In the genomic region with DNA sequence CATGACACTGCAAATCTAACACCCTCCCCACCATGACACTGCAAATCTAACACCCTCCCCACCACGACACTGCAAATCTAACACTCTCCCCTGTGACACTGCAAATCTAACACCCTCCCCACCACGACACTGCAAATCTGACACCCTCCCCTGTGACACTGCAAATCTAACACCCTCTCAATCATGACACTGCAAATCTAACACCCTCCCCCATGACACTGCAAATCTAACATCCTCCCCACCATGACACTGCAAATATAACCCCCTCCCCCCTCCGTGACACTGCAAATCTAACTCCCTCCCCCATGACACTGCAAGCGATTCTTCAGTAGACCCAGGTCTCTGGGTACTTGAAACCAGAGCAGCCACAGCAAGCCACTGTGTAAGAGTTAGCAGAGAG, we compare ENCODE assay signal across 22 cellular contexts.
DNase-seq lines count a peak whose midpoint lies in the region; ATAC-seq, FAIRE-seq and TF ChIP-seq lines count a peak whose summit lies in the region.
"Had no signal": no experiment of that assay in that cellular context is flagged by ENCODE, and none has a peak within 500 bp of the region (broad histone marks: within the 10 kb centered on the region; RNA-seq: fewer than 3 reads in every experiment).

No MANE protein-coding gene starts in this region.

- TF ChIP-seq CTCF in A549 (IDR thresholded peaks at IDR 0.05) = no peak
- no peak for TF ChIP-seq CTCF in K562 (IDR thresholded peaks at IDR 0.05 in 2 of 3, conservative IDR thresholded peaks at IDR 0.05 in 1 of 3; ENCODE audit: insufficient read depth in 2 of 3, low read depth in 1 of 3, low read length in 3 of 3)
- TF ChIP-seq CTCF in stomach (IDR thresholded peaks at IDR 0.05) = no peak

- H3K9ac ChIP-seq in K562 (ENCODE audit: insufficient read depth in 1 of 2, low read depth in 2 of 2, low read length in 2 of 2) = no peak overlapping the region
- H3K9ac ChIP-seq: BLaER1 treated with 17β-estradiol and CSF1 and Interleukin-3, amounts not matched to agents 10 nM and 100 nM had no signal

- TF ChIP-seq POLR2A in A549 (IDR thresholded peaks at IDR 0.05; ENCODE audit: low read length) (no peak), K562 (conservative IDR thresholded peaks at IDR 0.05) (no peak), stomach (IDR thresholded peaks at IDR 0.05) (no peak)

- H3K9me3 ChIP-seq in A549 = peaks cover 12% of the 10 kb centered on the region; the same call in 1 of the 3 replicates
- peaks cover 13% of the 10 kb centered on the region for H3K9me3 ChIP-seq in K562 (replicated peaks; ENCODE audit: control insufficient read depth, insufficient read depth, low read depth, low read length)
- H3K9me3 ChIP-seq in stomach = peaks cover 0 to 1% (median under 1%) of the 10 kb centered on the region in 4 donors
- H3K9me3 ChIP-seq: BE2C had no signal

- 64% methylated on average over 4 of the region's 4 CpGs for WGBS in A549 (ENCODE audit: missing lambda C conversion rate)
- 7% methylated on average over 4 of the region's 4 CpGs for WGBS in K562 (ENCODE audit: insufficient coverage, low coverage, missing lambda C conversion rate)
- 85 to 93% (median 88%) methylated on average over 2 to 4 of the region's 4 CpGs for WGBS in stomach, 5 donors

- DNase-seq in A549 (ENCODE audit: low read depth in 1 of 2, low spot score in 1 of 2) (no peak), CMK (ENCODE audit: low read depth) (peak; percentile 4), K562 (ENCODE audit: extremely low read depth in 1 of 4, low spot score in 3 of 4) (no peak), stomach (no peak)
- DNase-seq in central memory CD4-positive, alpha-beta T cell = no peak
- DNase-seq: ACHN; AML-193; BE2C; Calu3; CD4-positive, alpha-beta T cell; CD8-positive, alpha-beta memory T cell; COR-L47; DMS53; DMS79 treated with DMSO at 0.1 percent for 48 hours; GF-D8; H9 had no signal

- in situ Hi-C loops in K562 (cut with MboI) = no loop called here

- no TSS peak for BruUV-seq in K562 (replicated peaks; lab: Mats Ljungman, UMichigan)

- H3K27ac ChIP-seq in A549 = no peak overlapping the region
- no peak overlapping the region for H3K27ac ChIP-seq in K562 (ENCODE audit: extremely low read depth, low read depth, low read length)
- no peak overlapping the region for H3K27ac ChIP-seq in stomach

- TF ChIP-seq EP300 in A549 (IDR thresholded peaks at IDR 0.05) = no peak
- TF ChIP-seq EP300 in K562 (IDR thresholded peaks at IDR 0.05; ENCODE audit: low read length) = no peak
- TF ChIP-seq EP300 in stomach (IDR thresholded peaks at IDR 0.05) = no peak

- H3K36me3 ChIP-seq in K562 (ENCODE audit: control insufficient read depth, insufficient read depth, low read length) (no peaks in the 10 kb centered on the region), stomach (no peaks in the 10 kb centered on the region)
- H3K36me3 ChIP-seq: BE2C; BLaER1 treated with 17β-estradiol and CSF1 and Interleukin-3, amounts not matched to agents 10 nM and 100 nM had no signal

- POLR2A ChIA-PET in A549 (lab: Yijun Ruan, JAX) (no interaction called here), K562 (lab: Yijun Ruan, JAX) (no interaction called here)

- H3K79me2 ChIP-seq in K562 (ENCODE audit: control insufficient read depth, insufficient read depth, low read length) = no peaks in the 10 kb centered on the region

- H3K4me1 ChIP-seq in A549 (no peaks in the 10 kb centered on the region), K562 (replicated peaks in 1 of 2; ENCODE audit: control insufficient read depth in 2 of 2, insufficient read depth in 2 of 2, low read length in 2 of 2) (no peaks in the 10 kb centered on the region), stomach (no peaks in the 10 kb centered on the region)
- H3K4me1 ChIP-seq: BE2C had no signal

- no peak for ATAC-seq in A549
- ATAC-seq in K562 = no peak
- ATAC-seq in GM18868 (IDR thresholded peaks at IDR 0.05; ENCODE audit: unreplicated experiment) = no peak
- ATAC-seq: HCT116 had no signal

- no peaks in the 10 kb centered on the region for H4K20me1 ChIP-seq in K562 (replicated peaks; ENCODE audit: control insufficient read depth, insufficient read depth, low read length)
- H4K20me1 ChIP-seq: BLaER1 treated with 17β-estradiol and CSF1 and Interleukin-3, amounts not matched to agents 10 nM and 100 nM had no signal

- no peak for FAIRE-seq in A549 (lab: Jason Lieb, UNC)
- no peak for FAIRE-seq in K562 (lab: Jason Lieb, UNC)
- FAIRE-seq: A204.1, GM12891, GM18507 had no signal

- TF ChIP-seq RAD21 in A549 (conservative IDR thresholded peaks at IDR 0.05 in 1 of 2, IDR thresholded peaks at IDR 0.05 in 1 of 2) (no peak), K562 (CRISPR knock-in tag; conservative IDR thresholded peaks at IDR 0.05 in 1 of 2, IDR thresholded peaks at IDR 0.05 in 1 of 2) (no peak)

- H2AFZ ChIP-seq in K562 (ENCODE audit: low read depth, low read length) = no peak overlapping the region

- H3K9me1 ChIP-seq in K562 (ENCODE audit: control insufficient read depth, insufficient read depth, low read length) = no peaks in the 10 kb centered on the region

- H3K4me3 ChIP-seq in A549 (no peak overlapping the region), K562 (no peak overlapping the region), stomach (no peak overlapping the region)
- H3K4me3 ChIP-seq: BLaER1 treated with 17β-estradiol and CSF1 and Interleukin-3, amounts not matched to agents 10 nM and 100 nM had no signal

- CTCF ChIA-PET in A549 (lab: Yijun Ruan, JAX) = no interaction called here
- CTCF ChIA-PET in K562 (lab: Yijun Ruan, JAX; ENCODE audit: low intra/inter-chr PET ratio) = no interaction called here

- H3K27me3 ChIP-seq in K562 (ENCODE audit: control insufficient read depth in 2 of 2, insufficient read depth in 2 of 2, low read length in 2 of 2) = no peaks in the 10 kb centered on the region
- H3K27me3 ChIP-seq in stomach = no peaks in the 10 kb centered on the region
- H3K27me3 ChIP-seq: BE2C; BLaER1 treated with 17β-estradiol and CSF1 and Interleukin-3, amounts not matched to agents 10 nM and 100 nM had no signal

- H3K4me2 ChIP-seq in A549 = no peak overlapping the region
- H3K4me2 ChIP-seq in K562 (ENCODE audit: insufficient read depth, low read length) = no peak overlapping the region

- intact Hi-C loops in K562 (cut with micrococcal nuclease) = no loop called here
- intact Hi-C loops in stomach (cut with DNase I; ENCODE audit: low total_unique reads) = no loop called here

TF ChIP-seq in A549, 52 proteins besides CTCF, POLR2A, EP300 and RAD21:
- TF ChIP-seq NFE2L2 (conservative IDR thresholded peaks at IDR 0.05; ENCODE audit: low read length) (peak; percentile 60; the same call in 1 of the 2 replicates), JUN (IDR thresholded peaks at IDR 0.05) (no peak)
TF ChIP-seq in A549: peak in this region for 1.

TF ChIP-seq in K562, 482 proteins besides CTCF, POLR2A, EP300 and RAD21:
- TF ChIP-seq NFE2 (IDR thresholded peaks at IDR 0.05; ENCODE audit: low read depth) (0 out of 2 replicates have a peak, but pooled peaks have one; percentile 6), SMC3 (conservative IDR thresholded peaks at IDR 0.05; ENCODE audit: insufficient read depth, low read depth, low read length) (no peak), ETV1 (tag; conservative IDR thresholded peaks at IDR 0.05; ENCODE audit: low read depth) (no peak)
TF ChIP-seq in K562: peak in this region for 1.
